16 cellular contexts compared by ENCODE assay signal in genomic region chr16:68115851-68116250, GRCh38. TPM values are rescaled to one million over a fixed set of nuclear protein-coding genes. Genes with fewer than 3 reads are reported as not detected.
A peak's percentile ranks its signal among the peaks of the same experiment; 100 is the strongest.
DNase-seq lines count a peak whose midpoint lies in the region; ATAC-seq and TF ChIP-seq lines count a peak whose summit lies in the region.
"Had no signal": no experiment of that assay in that cellular context is flagged by ENCODE, and none has a peak within 500 bp of the region (broad histone marks: within the 10 kb centered on the region; RNA-seq: fewer than 3 reads in every experiment).

No MANE protein-coding gene starts in this region.

- H3K27me3 ChIP-seq in CD4-positive, CD25-positive, alpha-beta regulatory T cell (ENCODE audit: control insufficient read depth, insufficient read depth, low read length) = no peaks in the 10 kb centered on the region

- H3K27ac ChIP-seq in CD4-positive, CD25-positive, alpha-beta regulatory T cell (ENCODE audit: insufficient read depth, low read length, poor library complexity, severe bottlenecking) = no peak overlapping the region
- H3K27ac ChIP-seq: C4-2B had no signal

- peaks cover 7% of the 10 kb centered on the region for H3K9me3 Mint-ChIP-seq in activated T-cell treated with anti-CD3 and anti-CD28 coated beads, Interleukin-2, amount 50 U/mL, for 24 hours
- H3K9me3 Mint-ChIP-seq in CD4-positive, CD25-positive, alpha-beta regulatory T cell = peaks cover 0 to 12% (median 6%) of the 10 kb centered on the region in 7 donors
- H3K9me3 Mint-ChIP-seq in activated T-helper 1 cell treated with anti-CD3 and anti-CD28 coated beads, Interleukin-12 subunit alpha, Interleukin-12 subunit beta, Interleukin-2, Interleukin-4 antibody, amounts not matched to agents 30 ng/mL and 10 ng/mL and 1 ng/mL, durations not matched to agents 14 hours and 24 hours and 36 hours = peaks cover 15% of the 10 kb centered on the region
- peaks cover 5 to 8% of the 10 kb centered on the region in 2 donors for H3K9me3 Mint-ChIP-seq in natural killer cell

- peak overlapping the region; percentile 52 for H3K4me3 ChIP-seq in CD4-positive, CD25-positive, alpha-beta regulatory T cell (ENCODE audit: low read depth, low read length)

- H3K9me3 ChIP-seq in CD4-positive, CD25-positive, alpha-beta regulatory T cell (ENCODE audit: control insufficient read depth in 2 of 2, low read length in 2 of 2) = peaks cover 1 to 2% of the 10 kb centered on the region in 2 experiments

- H3K36me3 ChIP-seq in CD4-positive, CD25-positive, alpha-beta regulatory T cell (ENCODE audit: control insufficient read depth, insufficient read depth, low read length) = no peaks in the 10 kb centered on the region

- ATAC-seq in CD4-positive, CD25-positive, alpha-beta regulatory T cell (ENCODE audit: low read depth in 2 of 2) = no peak
- ATAC-seq in natural killer cell = no peak
- ATAC-seq: HepG2 had no signal

- peaks cover 93% of the 10 kb centered on the region for H3K4me1 Mint-ChIP-seq in activated T-cell treated with anti-CD3 and anti-CD28 coated beads, Interleukin-2, amount 50 U/mL, for 24 hours (ENCODE audit: low read depth)
- H3K4me1 Mint-ChIP-seq in CD4-positive, CD25-positive, alpha-beta regulatory T cell = peaks cover 34 to 98% (median 64%) of the 10 kb centered on the region in 4 donors
- H3K4me1 Mint-ChIP-seq in activated T-helper 1 cell treated with anti-CD3 and anti-CD28 coated beads, Interleukin-12 subunit alpha, Interleukin-12 subunit beta, Interleukin-2, Interleukin-4 antibody, amounts not matched to agents 30 ng/mL and 10 ng/mL and 1 ng/mL, durations not matched to agents 14 hours and 24 hours and 36 hours (ENCODE audit: low read depth) = peaks cover 78% of the 10 kb centered on the region
- peaks cover 83 to 92% of the 10 kb centered on the region in 2 donors for H3K4me1 Mint-ChIP-seq in natural killer cell

- no peak overlapping the region for H3K4me3 Mint-ChIP-seq in activated T-cell treated with anti-CD3 and anti-CD28 coated beads, Interleukin-2, amount 50 U/mL, for 24 hours
- peak overlapping the region in 3 of 4 donors; percentile 26 to 70 (median 43) for H3K4me3 Mint-ChIP-seq in CD4-positive, CD25-positive, alpha-beta regulatory T cell
- no peak overlapping the region for H3K4me3 Mint-ChIP-seq in activated T-helper 1 cell treated with anti-CD3 and anti-CD28 coated beads, Interleukin-12 subunit alpha, Interleukin-12 subunit beta, Interleukin-2, Interleukin-4 antibody, amounts not matched to agents 30 ng/mL and 10 ng/mL and 1 ng/mL, durations not matched to agents 14 hours and 24 hours and 36 hours
- H3K4me3 Mint-ChIP-seq in natural killer cell = peak overlapping the region; percentile 49

- H3K4me1 ChIP-seq in CD4-positive, CD25-positive, alpha-beta regulatory T cell (ENCODE audit: control insufficient read depth, insufficient read depth, low read length, poor library complexity, severe bottlenecking) = peaks cover 59% of the 10 kb centered on the region

- no peaks in the 10 kb centered on the region for H3K27me3 Mint-ChIP-seq in activated T-cell treated with anti-CD3 and anti-CD28 coated beads, Interleukin-2, amount 50 U/mL, for 24 hours
- H3K27me3 Mint-ChIP-seq in CD4-positive, CD25-positive, alpha-beta regulatory T cell = no peaks in the 10 kb centered on the region
- H3K27me3 Mint-ChIP-seq in activated T-helper 1 cell treated with anti-CD3 and anti-CD28 coated beads, Interleukin-12 subunit alpha, Interleukin-12 subunit beta, Interleukin-2, Interleukin-4 antibody, amounts not matched to agents 30 ng/mL and 10 ng/mL and 1 ng/mL, durations not matched to agents 14 hours and 24 hours and 36 hours (ENCODE audit: insufficient read depth) = no peaks in the 10 kb centered on the region
- no peaks in the 10 kb centered on the region for H3K27me3 Mint-ChIP-seq in natural killer cell (ENCODE audit: low read depth in 2 of 2)

- H3K27ac Mint-ChIP-seq in activated T-cell treated with anti-CD3 and anti-CD28 coated beads, Interleukin-2, amount 50 U/mL, for 24 hours = peak overlapping the region; percentile 71
- H3K27ac Mint-ChIP-seq in CD4-positive, CD25-positive, alpha-beta regulatory T cell = peak overlapping the region in 1 of 3 donors; percentile 20
- H3K27ac Mint-ChIP-seq in activated T-helper 1 cell treated with anti-CD3 and anti-CD28 coated beads, Interleukin-12 subunit alpha, Interleukin-12 subunit beta, Interleukin-2, Interleukin-4 antibody, amounts not matched to agents 30 ng/mL and 10 ng/mL and 1 ng/mL, durations not matched to agents 14 hours and 24 hours and 36 hours = peak overlapping the region; percentile 5
- peak overlapping the region; percentile 83 to 94 for H3K27ac Mint-ChIP-seq in natural killer cell

- intact Hi-C loops in activated T-helper 1 cell treated with anti-CD3 and anti-CD28 coated beads, Interleukin-12 subunit alpha, Interleukin-12 subunit beta, Interleukin-2, Interleukin-4 antibody, amounts not matched to agents 30 ng/mL and 10 ng/mL and 1 ng/mL, durations not matched to agents 14 hours and 24 hours and 36 hours (cut with micrococcal nuclease) = loop anchor here (1.0 kb wide), 2 partner anchors 22 to 30 kb away; no protein-coding TSS in a partner anchor
- intact Hi-C loops in natural killer cell (cut with micrococcal nuclease) = loop anchor here (1.0 to 5.0 kb wide), 3 partner anchors 22 to 44 kb away; partner anchors contain the start of gene NFATC3

- peaks cover 19% of the 10 kb centered on the region for H3K36me3 Mint-ChIP-seq in activated T-cell treated with anti-CD3 and anti-CD28 coated beads, Interleukin-2, amount 50 U/mL, for 24 hours (ENCODE audit: low read depth)
- peaks cover 18% of the 10 kb centered on the region for H3K36me3 Mint-ChIP-seq in CD4-positive, CD25-positive, alpha-beta regulatory T cell
- peaks cover 24% of the 10 kb centered on the region for H3K36me3 Mint-ChIP-seq in activated T-helper 1 cell treated with anti-CD3 and anti-CD28 coated beads, Interleukin-12 subunit alpha, Interleukin-12 subunit beta, Interleukin-2, Interleukin-4 antibody, amounts not matched to agents 30 ng/mL and 10 ng/mL and 1 ng/mL, durations not matched to agents 14 hours and 24 hours and 36 hours (ENCODE audit: low read depth)
- peaks cover 8% of the 10 kb centered on the region for H3K36me3 Mint-ChIP-seq in natural killer cell

- no peak for DNase-seq in activated T-cell treated with anti-CD3 and anti-CD28 coated beads, Interleukin-2, amount 50 U/mL, for 24 hours
- DNase-seq in activated T-cell treated with anti-CD3 and anti-CD28 coated beads, Interleukin-2, amount 50 U/mL, for 1 hour = no peak
- DNase-seq in CD4-positive, CD25-positive, alpha-beta regulatory T cell = no peak
- DNase-seq in activated T-helper 1 cell treated with anti-CD3 and anti-CD28 coated beads, Interleukin-12 subunit alpha, Interleukin-12 subunit beta, Interleukin-2, Interleukin-4 antibody, amounts not matched to agents 30 ng/mL and 10 ng/mL and 1 ng/mL, durations not matched to agents 14 hours and 24 hours and 36 hours (ENCODE audit: low spot score) = no peak
- DNase-seq in natural killer cell = no peak
- DNase-seq in T-helper 1 cell = no peak
- DNase-seq in mesenteric fat pad (ENCODE audit: low spot score) = no peak
- no peak for DNase-seq in DMS53 (lab: John Stamatoyannopoulos, UW)
- DNase-seq: Calu3, H7, KG1, NCI-H146, NCI-H2081, NCI-H748 treated with DMSO at 0.1 percent for 48 hours had no signal

- TF ChIP-seq CTCF in natural killer cell (IDR thresholded peaks at IDR 0.05) = no peak

RNA-seq across cellular contexts. Expression of gene NFATC3, which starts 30.7 kb away (rescaled TPM):
- 115 TPM for total RNA-seq in CD4-positive, CD25-positive, alpha-beta regulatory T cell
- polyA plus RNA-seq in CD4-positive, CD25-positive, alpha-beta regulatory T cell = 10 to 100 TPM; 52.0 to 67.5 (median 56.6) TPM
- total RNA-seq in activated T-helper 1 cell treated with anti-CD3 and anti-CD28 coated beads, Interleukin-12 subunit alpha, Interleukin-12 subunit beta, Interleukin-2, Interleukin-4 antibody, amounts not matched to agents 30 ng/mL and 10 ng/mL and 1 ng/mL, durations not matched to agents 14 hours and 24 hours and 36 hours = 152 and 157 TPM in 2 replicates
- total RNA-seq in natural killer cell = 100 to 1,000 TPM; 241 to 282 (median 263) TPM
- total RNA-seq in mesenteric fat pad = 38.2 TPM

Comparison
In these comparisons a context has a peak if more than half of its experiments do, and no peak if none do; other contexts are left out.
1. H3K4me3 Mint-ChIP-seq: peak in CD4-positive, CD25-positive, alpha-beta regulatory T cell (3 of 4) and natural killer cell (single experiment); none in activated T-cell treated with anti-CD3 and anti-CD28 coated beads, Interleukin-2, amount 50 U/mL, for 24 hours (single experiment) and activated T-helper 1 cell treated with anti-CD3 and anti-CD28 coated beads, Interleukin-12 subunit alpha, Interleukin-12 subunit beta, Interleukin-2, Interleukin-4 antibody, amounts not matched to agents 30 ng/mL and 10 ng/mL and 1 ng/mL, durations not matched to agents 14 hours and 24 hours and 36 hours (single experiment).